ENCODE assay signal across 24 cellular contexts in the genomic region with DNA sequence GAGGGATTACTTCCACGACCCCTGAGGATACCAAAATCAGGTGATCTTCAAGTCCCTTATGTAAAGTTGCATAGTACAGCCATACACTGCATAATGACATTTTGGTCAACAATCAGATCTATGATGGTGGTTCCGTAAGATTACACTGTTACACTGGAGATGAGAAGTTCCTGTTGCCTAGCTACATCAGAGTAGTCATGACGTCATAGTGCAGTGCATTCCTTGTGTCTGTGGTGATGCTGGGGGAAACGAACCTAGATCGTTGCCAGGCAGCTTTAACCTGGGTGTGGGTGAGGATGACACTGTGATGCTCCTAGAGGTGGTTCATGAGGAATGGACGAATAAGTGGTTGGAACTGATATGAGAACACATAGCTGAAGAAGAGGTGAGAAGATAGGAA.
"Had no signal": no experiment of that assay in that cellular context is flagged by ENCODE, and none has a peak within 500 bp of the region (broad histone marks: within the 10 kb centered on the region; RNA-seq: fewer than 3 reads in every experiment).

No MANE protein-coding gene starts in this region.

- H3K27me3 Mint-ChIP-seq: activated CD8-positive, alpha-beta memory T cell treated with anti-CD3 and anti-CD28 coated beads, Interleukin-2, amount 10 ng/mL, durations not matched to agents 7 days and 5 days; activated naive CD8-positive, alpha-beta T cell; activated T-helper 17 cell treated with anti-CD3 and anti-CD28 coated beads, Interleukin-2, amount 50 U/mL, for 72 hours; brain had no signal

- H3K4me3 Mint-ChIP-seq: activated CD8-positive, alpha-beta memory T cell treated with anti-CD3 and anti-CD28 coated beads, Interleukin-2, amount 10 ng/mL, durations not matched to agents 7 days and 5 days; activated naive CD4-positive, alpha-beta T cell treated with anti-CD3 and anti-CD28 coated beads for 36 hours; activated naive CD8-positive, alpha-beta T cell; activated T-cell treated with anti-CD3 and anti-CD28 coated beads, Interleukin-2, amount 50 U/mL, for 4 hours; activated T-helper 17 cell treated with anti-CD3 and anti-CD28 coated beads, Interleukin-2, amount 50 U/mL, for 72 hours; brain; T-helper 1 cell treated with Interleukin-12 subunit alpha and Interleukin-12 subunit beta and Interleukin-4 antibody, amounts not matched to agents 30 μg/mL and 1 μg/mL, for 36 hours had no signal

- H3K27ac Mint-ChIP-seq: activated CD8-positive, alpha-beta memory T cell treated with anti-CD3 and anti-CD28 coated beads, Interleukin-2, amount 10 ng/mL, durations not matched to agents 7 days and 5 days; activated naive CD4-positive, alpha-beta T cell treated with anti-CD3 and anti-CD28 coated beads for 36 hours; activated naive CD8-positive, alpha-beta T cell; activated T-helper 17 cell treated with anti-CD3 and anti-CD28 coated beads, Interleukin-2, amount 50 U/mL, for 72 hours; T-helper 1 cell treated with Interleukin-12 subunit alpha and Interleukin-12 subunit beta and Interleukin-4 antibody, amounts not matched to agents 30 μg/mL and 1 μg/mL, for 36 hours had no signal

- ATAC-seq: activated CD8-positive, alpha-beta memory T cell treated with anti-CD3 and anti-CD28 coated beads, Interleukin-2, amount 10 ng/mL, durations not matched to agents 7 days and 5 days; activated T-cell treated with anti-CD3 and anti-CD28 coated beads, Interleukin-2, amount 50 U/mL, for 4 hours; activated T-helper 17 cell treated with anti-CD3 and anti-CD28 coated beads, Interleukin-2, amount 50 U/mL, for 72 hours had no signal

- H3K4me1 Mint-ChIP-seq: activated CD8-positive, alpha-beta memory T cell treated with anti-CD3 and anti-CD28 coated beads, Interleukin-2, amount 10 ng/mL, durations not matched to agents 7 days and 5 days; activated T-helper 17 cell treated with anti-CD3 and anti-CD28 coated beads, Interleukin-2, amount 50 U/mL, for 72 hours had no signal

- DNase-seq: activated CD4-positive, alpha-beta T cell treated with anti-CD3 and anti-CD28 coated beads for 48 hours; activated CD4-positive, alpha-beta T cell treated with anti-CD3 and anti-CD28 coated beads, Interleukin-2, amount 50 U/mL, for 4 hours; activated CD4-positive, CD25-positive, alpha-beta regulatory T cell treated with anti-CD3 and anti-CD28 coated beads, Interleukin-2, amount 50 U/mL, for 72 hours; activated CD8-positive, alpha-beta memory T cell treated with anti-CD3 and anti-CD28 coated beads, Interleukin-2, amount 10 ng/mL, durations not matched to agents 7 days and 5 days; activated gamma-delta T cell; activated naive CD4-positive, alpha-beta T cell treated with anti-CD3 and anti-CD28 coated beads for 36 hours; activated T-cell treated with anti-CD3 and anti-CD28 coated beads, Interleukin-2, amount 50 U/mL, for 4 hours; amygdala; cerebellar nuclear complex; Karpas-422; MM.1S; NCI-H1105; NCI-H1436; NCI-H1694 treated with DMSO at 0.1 percent for 48 hours; NCI-H2029 treated with DMSO at 0.1 percent for 48 hours; NCI-H345; NCI-H510A; NCI-H526 treated with DMSO at 0.1 percent for 48 hours; Peyer's patch; SHP77 treated with DMSO at 0.1 percent for 48 hours had no signal
